In genomic region chr9:89945133-89945532, GRCh38 we compare ENCODE assay signal across 19 cellular contexts.
DNase-seq lines count a peak whose midpoint lies in the region; ATAC-seq and TF ChIP-seq lines count a peak whose summit lies in the region.
"Had no signal": no experiment of that assay in that cellular context is flagged by ENCODE, and none has a peak within 500 bp of the region (broad histone marks: within the 10 kb centered on the region; RNA-seq: fewer than 3 reads in every experiment).

No MANE protein-coding gene starts in this region.

- H3K4me2 ChIP-seq in OCI-LY7 (ENCODE audit: low read length) = no peak overlapping the region

- H3K27ac ChIP-seq in left ventricle myocardium inferior (replicated peaks) (no peak overlapping the region), heart left ventricle (no peak overlapping the region), OCI-LY7 (ENCODE audit: low read depth, low read length, poor library complexity, severe bottlenecking) (no peak overlapping the region)
- H3K27ac ChIP-seq: Peyer's patch had no signal

- H3K27me3 ChIP-seq in left ventricle myocardium inferior (ENCODE audit: low read depth) (no peaks in the 10 kb centered on the region), heart left ventricle (peaks cover 0 to 4% (median 0%) of the 10 kb centered on the region in 9 donors)
- H3K27me3 ChIP-seq: Peyer's patch had no signal

- peaks cover 10% of the 10 kb centered on the region for H3K4me1 ChIP-seq in left ventricle myocardium inferior
- H3K4me1 ChIP-seq in heart left ventricle = peaks cover 0 to 10% (median 2%) of the 10 kb centered on the region in 12 donors
- no peaks in the 10 kb centered on the region for H3K4me1 ChIP-seq in OCI-LY7 (ENCODE audit: insufficient read depth, low read length, poor library complexity, severe bottlenecking)
- H3K4me1 ChIP-seq: Peyer's patch had no signal

- CTCF ChIA-PET in OCI-LY7 (lab: Charles Lee; ENCODE audit: unreplicated experiment) = no interaction called here

- no peak for TF ChIP-seq POLR2A in heart left ventricle (IDR thresholded peaks at IDR 0.05)

- no peaks in the 10 kb centered on the region for H3K79me2 ChIP-seq in OCI-LY7 (ENCODE audit: insufficient read depth, low read depth, low read length)

- intact Hi-C loops in left ventricle myocardium inferior (cut with micrococcal nuclease) (no loop called here), heart left ventricle (cut with DNase I) (no loop called here), OCI-LY7 (cut with micrococcal nuclease; ENCODE audit: unreplicated experiment) (no loop called here)

- no peaks in the 10 kb centered on the region for H4K20me1 ChIP-seq in OCI-LY7 (ENCODE audit: insufficient read depth, low read length)

- H3K4me3 ChIP-seq in left ventricle myocardium inferior = no peak overlapping the region
- no peak overlapping the region for H3K4me3 ChIP-seq in heart left ventricle
- H3K4me3 ChIP-seq in OCI-LY7 (ENCODE audit: low read depth, low read length, poor library complexity, severe bottlenecking) = no peak overlapping the region
- H3K4me3 ChIP-seq in fibroblast of mammary gland (ENCODE audit: control insufficient read depth, low read depth, low read length) = no peak overlapping the region
- H3K4me3 ChIP-seq: Peyer's patch had no signal

- no TSS peak for BruUV-seq in OCI-LY7 (replicated peaks; lab: Mats Ljungman, UMichigan)

- H3K9me3 ChIP-seq in left ventricle myocardium inferior (replicated peaks) (no peaks in the 10 kb centered on the region), heart left ventricle (no peaks in the 10 kb centered on the region), OCI-LY7 (ENCODE audit: low read length) (no peaks in the 10 kb centered on the region)
- H3K9me3 ChIP-seq: Peyer's patch had no signal

- H3K36me3 ChIP-seq in left ventricle myocardium inferior (no peaks in the 10 kb centered on the region), heart left ventricle (no peaks in the 10 kb centered on the region), OCI-LY7 (ENCODE audit: insufficient read depth, low read length) (no peaks in the 10 kb centered on the region)
- H3K36me3 ChIP-seq: Peyer's patch had no signal

- WGBS in heart left ventricle, 4 donors = 82 to 90% (median 85%) methylated on average over 4 of the region's 4 CpGs

- no peak for DNase-seq in left ventricle myocardium inferior
- DNase-seq in heart left ventricle = no peak
- DNase-seq in OCI-LY7 (ENCODE audit: low spot score) = no peak
- DNase-seq in fibroblast of mammary gland (ENCODE audit: low read depth) = no peak
- DNase-seq in ureter (ENCODE audit: low spot score) = peak; percentile 34
- no peak for DNase-seq in EL
- DNase-seq in stimulated activated naive CD8-positive, alpha-beta T cell treated with anti-CD3 and anti-CD28 coated beads, Interleukin-15, Interleukin-2, amounts not matched to agents 100 U/mL and 50 U/mL, for 24 hours = no peak
- DNase-seq in stimulated activated CD4-positive, alpha-beta T cell treated with anti-CD3 and anti-CD28 coated beads, Interleukin-12 subunit alpha, Interleukin-12 subunit beta, amount 100 ng/mL, for 4 hours = no peak
- DNase-seq: activated CD4-positive, alpha-beta memory T cell treated with anti-CD3 and anti-CD28 coated beads, Interleukin-2, amount 10 ng/mL, durations not matched to agents 7 days and 5 days; activated naive CD8-positive, alpha-beta T cell treated with anti-CD3 and anti-CD28 coated beads, Interleukin-2, amount 10 ng/mL, durations not matched to agents 7 days and 5 days; activated T-cell treated with anti-CD3 and anti-CD28 coated beads, Interleukin-2, amount 50 U/mL, for 72 hours; CD8-positive, alpha-beta memory T cell; effector memory CD4-positive, alpha-beta T cell; NCI-H2081 treated with DMSO at 0.1 percent for 48 hours; NCI-H526 treated with DMSO at 0.1 percent for 48 hours; Peyer's patch; posterior cingulate gyrus; stimulated activated naive CD4-positive, alpha-beta T cell treated with Interleukin-2 at 50 U/mL for 16 hours had no signal

- H3K9me2 ChIP-seq in OCI-LY7 (ENCODE audit: insufficient read depth, low read length) = no peaks in the 10 kb centered on the region

- peak; percentile 28 for TF ChIP-seq CTCF in left ventricle myocardium inferior (IDR thresholded peaks at IDR 0.05; ENCODE audit: borderline replicate concordance)
- peak in 3 of 12 donors; percentile 9 to 25 (median 11) for TF ChIP-seq CTCF in heart left ventricle (IDR thresholded peaks at IDR 0.05)
- 0 out of 2 replicates have a peak, but pooled peaks have one; percentile 19 for TF ChIP-seq CTCF in OCI-LY7 (conservative IDR thresholded peaks at IDR 0.05; ENCODE audit: low read length)
- peak; percentile 15 for TF ChIP-seq CTCF in fibroblast of mammary gland (conservative IDR thresholded peaks at IDR 0.05; ENCODE audit: control insufficient read depth, insufficient read depth, low read depth, low read length)

- H2AFZ ChIP-seq in OCI-LY7 (ENCODE audit: low read length) = no peak overlapping the region

- POLR2A ChIA-PET in OCI-LY7 (lab: Charles Lee) = no interaction called here

- no peak for ATAC-seq in heart left ventricle
- no peak for ATAC-seq in stimulated activated naive CD8-positive, alpha-beta T cell treated with anti-CD3 and anti-CD28 coated beads, Interleukin-15, Interleukin-2, amounts not matched to agents 100 U/mL and 50 U/mL, for 24 hours
- ATAC-seq: activated T-cell treated with anti-CD3 and anti-CD28 coated beads, Interleukin-2, amount 50 U/mL, for 72 hours; left lobe of liver had no signal
